ENCODE assay signal across 1 cellular context in the genomic region with DNA sequence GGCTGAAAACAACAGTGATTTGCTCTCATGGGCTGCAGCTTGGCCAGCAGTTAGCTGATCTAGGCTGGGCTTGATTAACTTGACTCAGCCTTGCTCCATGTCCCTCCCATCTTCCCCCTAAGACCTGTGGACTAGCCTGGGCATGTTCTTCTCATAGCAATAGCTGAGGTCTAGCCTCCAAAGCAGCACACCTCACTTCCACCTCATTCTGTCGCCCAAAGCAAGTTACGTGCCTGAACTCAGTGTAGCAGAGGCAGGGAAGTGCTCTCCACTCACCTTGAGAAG.
TF ChIP-seq lines count a peak whose summit lies in the region.

No MANE protein-coding gene starts in this region.

TF ChIP-seq in GM23338, 12 proteins besides CTCF, POLR2A, EP300 and RAD21 (continued from another document):
- TF ChIP-seq, protein P1, sequence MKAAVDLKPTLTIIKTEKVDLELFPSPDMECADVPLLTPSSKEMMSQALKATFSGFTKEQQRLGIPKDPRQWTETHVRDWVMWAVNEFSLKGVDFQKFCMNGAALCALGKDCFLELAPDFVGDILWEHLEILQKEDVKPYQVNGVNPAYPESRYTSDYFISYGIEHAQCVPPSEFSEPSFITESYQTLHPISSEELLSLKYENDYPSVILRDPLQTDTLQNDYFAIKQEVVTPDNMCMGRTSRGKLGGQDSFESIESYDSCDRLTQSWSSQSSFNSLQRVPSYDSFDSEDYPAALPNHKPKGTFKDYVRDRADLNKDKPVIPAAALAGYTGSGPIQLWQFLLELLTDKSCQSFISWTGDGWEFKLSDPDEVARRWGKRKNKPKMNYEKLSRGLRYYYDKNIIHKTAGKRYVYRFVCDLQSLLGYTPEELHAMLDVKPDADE (IDR thresholded peaks at IDR 0.05), result no peak
- TF ChIP-seq, protein P2, sequence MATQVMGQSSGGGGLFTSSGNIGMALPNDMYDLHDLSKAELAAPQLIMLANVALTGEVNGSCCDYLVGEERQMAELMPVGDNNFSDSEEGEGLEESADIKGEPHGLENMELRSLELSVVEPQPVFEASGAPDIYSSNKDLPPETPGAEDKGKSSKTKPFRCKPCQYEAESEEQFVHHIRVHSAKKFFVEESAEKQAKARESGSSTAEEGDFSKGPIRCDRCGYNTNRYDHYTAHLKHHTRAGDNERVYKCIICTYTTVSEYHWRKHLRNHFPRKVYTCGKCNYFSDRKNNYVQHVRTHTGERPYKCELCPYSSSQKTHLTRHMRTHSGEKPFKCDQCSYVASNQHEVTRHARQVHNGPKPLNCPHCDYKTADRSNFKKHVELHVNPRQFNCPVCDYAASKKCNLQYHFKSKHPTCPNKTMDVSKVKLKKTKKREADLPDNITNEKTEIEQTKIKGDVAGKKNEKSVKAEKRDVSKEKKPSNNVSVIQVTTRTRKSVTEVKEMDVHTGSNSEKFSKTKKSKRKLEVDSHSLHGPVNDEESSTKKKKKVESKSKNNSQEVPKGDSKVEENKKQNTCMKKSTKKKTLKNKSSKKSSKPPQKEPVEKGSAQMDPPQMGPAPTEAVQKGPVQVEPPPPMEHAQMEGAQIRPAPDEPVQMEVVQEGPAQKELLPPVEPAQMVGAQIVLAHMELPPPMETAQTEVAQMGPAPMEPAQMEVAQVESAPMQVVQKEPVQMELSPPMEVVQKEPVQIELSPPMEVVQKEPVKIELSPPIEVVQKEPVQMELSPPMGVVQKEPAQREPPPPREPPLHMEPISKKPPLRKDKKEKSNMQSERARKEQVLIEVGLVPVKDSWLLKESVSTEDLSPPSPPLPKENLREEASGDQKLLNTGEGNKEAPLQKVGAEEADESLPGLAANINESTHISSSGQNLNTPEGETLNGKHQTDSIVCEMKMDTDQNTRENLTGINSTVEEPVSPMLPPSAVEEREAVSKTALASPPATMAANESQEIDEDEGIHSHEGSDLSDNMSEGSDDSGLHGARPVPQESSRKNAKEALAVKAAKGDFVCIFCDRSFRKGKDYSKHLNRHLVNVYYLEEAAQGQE (IDR thresholded peaks at IDR 0.05; ENCODE audit: unreplicated experiment), result no peak
- TF ChIP-seq JUNB (IDR thresholded peaks at IDR 0.05; ENCODE audit: unreplicated experiment) (no peak), ZNF114 (CRISPR knock-in tag; IDR thresholded peaks at IDR 0.05) (no peak), POLR2AphosphoS5 (IDR thresholded peaks at IDR 0.05; ENCODE audit: low read depth) (no peak), EZH2 (IDR thresholded peaks at IDR 0.05; ENCODE audit: low read depth, unreplicated experiment) (no peak), NANOG (IDR thresholded peaks at IDR 0.05; ENCODE audit: borderline replicate concordance) (no peak), EZH2phosphoT487 (IDR thresholded peaks at IDR 0.05; ENCODE audit: unreplicated experiment) (no peak), STAT1 (IDR thresholded peaks at IDR 0.05; ENCODE audit: unreplicated experiment) (no peak), ZNF331 (CRISPR knock-in tag; IDR thresholded peaks at IDR 0.05; ENCODE audit: low read depth) (no peak)
- TF ChIP-seq, protein P3, sequence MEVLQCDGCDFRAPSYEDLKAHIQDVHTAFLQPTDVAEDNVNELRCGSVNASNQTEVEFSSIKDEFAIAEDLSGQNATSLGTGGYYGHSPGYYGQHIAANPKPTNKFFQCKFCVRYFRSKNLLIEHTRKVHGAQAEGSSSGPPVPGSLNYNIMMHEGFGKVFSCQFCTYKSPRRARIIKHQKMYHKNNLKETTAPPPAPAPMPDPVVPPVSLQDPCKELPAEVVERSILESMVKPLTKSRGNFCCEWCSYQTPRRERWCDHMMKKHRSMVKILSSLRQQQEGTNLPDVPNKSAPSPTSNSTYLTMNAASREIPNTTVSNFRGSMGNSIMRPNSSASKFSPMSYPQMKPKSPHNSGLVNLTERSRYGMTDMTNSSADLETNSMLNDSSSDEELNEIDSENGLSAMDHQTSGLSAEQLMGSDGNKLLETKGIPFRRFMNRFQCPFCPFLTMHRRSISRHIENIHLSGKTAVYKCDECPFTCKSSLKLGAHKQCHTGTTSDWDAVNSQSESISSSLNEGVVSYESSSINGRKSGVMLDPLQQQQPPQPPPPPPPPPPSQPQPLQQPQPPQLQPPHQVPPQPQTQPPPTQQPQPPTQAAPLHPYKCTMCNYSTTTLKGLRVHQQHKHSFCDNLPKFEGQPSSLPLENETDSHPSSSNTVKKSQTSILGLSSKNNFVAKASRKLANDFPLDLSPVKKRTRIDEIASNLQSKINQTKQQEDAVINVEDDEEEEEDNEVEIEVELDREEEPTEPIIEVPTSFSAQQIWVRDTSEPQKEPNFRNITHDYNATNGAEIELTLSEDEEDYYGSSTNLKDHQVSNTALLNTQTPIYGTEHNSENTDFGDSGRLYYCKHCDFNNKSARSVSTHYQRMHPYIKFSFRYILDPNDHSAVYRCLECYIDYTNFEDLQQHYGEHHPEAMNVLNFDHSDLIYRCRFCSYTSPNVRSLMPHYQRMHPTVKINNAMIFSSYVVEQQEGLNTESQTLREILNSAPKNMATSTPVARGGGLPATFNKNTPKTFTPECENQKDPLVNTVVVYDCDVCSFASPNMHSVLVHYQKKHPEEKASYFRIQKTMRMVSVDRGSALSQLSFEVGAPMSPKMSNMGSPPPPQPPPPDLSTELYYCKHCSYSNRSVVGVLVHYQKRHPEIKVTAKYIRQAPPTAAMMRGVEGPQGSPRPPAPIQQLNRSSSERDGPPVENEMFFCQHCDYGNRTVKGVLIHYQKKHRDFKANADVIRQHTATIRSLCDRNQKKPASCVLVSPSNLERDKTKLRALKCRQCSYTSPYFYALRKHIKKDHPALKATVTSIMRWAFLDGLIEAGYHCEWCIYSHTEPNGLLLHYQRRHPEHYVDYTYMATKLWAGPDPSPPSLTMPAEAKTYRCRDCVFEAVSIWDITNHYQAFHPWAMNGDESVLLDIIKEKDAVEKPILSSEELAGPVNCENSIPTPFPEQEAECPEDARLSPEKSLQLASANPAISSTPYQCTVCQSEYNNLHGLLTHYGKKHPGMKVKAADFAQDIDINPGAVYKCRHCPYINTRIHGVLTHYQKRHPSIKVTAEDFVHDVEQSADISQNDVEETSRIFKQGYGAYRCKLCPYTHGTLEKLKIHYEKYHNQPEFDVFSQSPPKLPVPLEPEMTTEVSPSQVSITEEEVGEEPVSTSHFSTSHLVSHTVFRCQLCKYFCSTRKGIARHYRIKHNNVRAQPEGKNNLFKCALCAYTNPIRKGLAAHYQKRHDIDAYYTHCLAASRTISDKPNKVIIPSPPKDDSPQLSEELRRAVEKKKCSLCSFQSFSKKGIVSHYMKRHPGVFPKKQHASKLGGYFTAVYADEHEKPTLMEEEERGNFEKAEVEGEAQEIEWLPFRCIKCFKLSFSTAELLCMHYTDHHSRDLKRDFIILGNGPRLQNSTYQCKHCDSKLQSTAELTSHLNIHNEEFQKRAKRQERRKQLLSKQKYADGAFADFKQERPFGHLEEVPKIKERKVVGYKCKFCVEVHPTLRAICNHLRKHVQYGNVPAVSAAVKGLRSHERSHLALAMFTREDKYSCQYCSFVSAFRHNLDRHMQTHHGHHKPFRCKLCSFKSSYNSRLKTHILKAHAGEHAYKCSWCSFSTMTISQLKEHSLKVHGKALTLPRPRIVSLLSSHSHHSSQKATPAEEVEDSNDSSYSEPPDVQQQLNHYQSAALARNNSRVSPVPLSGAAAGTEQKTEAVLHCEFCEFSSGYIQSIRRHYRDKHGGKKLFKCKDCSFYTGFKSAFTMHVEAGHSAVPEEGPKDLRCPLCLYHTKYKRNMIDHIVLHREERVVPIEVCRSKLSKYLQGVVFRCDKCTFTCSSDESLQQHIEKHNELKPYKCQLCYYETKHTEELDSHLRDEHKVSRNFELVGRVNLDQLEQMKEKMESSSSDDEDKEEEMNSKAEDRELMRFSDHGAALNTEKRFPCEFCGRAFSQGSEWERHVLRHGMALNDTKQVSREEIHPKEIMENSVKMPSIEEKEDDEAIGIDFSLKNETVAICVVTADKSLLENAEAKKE (CRISPR knock-in tag; IDR thresholded peaks at IDR 0.05), result no peak
